9 cellular contexts compared by ENCODE assay signal in genomic region chr5:76819851-76820280, GRCh38. TPM values are rescaled to one million over a fixed set of nuclear protein-coding genes. Genes with fewer than 3 reads are reported as not detected.
DNase-seq lines count a peak whose midpoint lies in the region; ATAC-seq and TF ChIP-seq lines count a peak whose summit lies in the region.
"Had no signal": no experiment of that assay in that cellular context is flagged by ENCODE, and none has a peak within 500 bp of the region (broad histone marks: within the 10 kb centered on the region; RNA-seq: fewer than 3 reads in every experiment).

No MANE protein-coding gene starts in this region.

- H3K9me3 ChIP-seq in left ventricle myocardium inferior (replicated peaks) (peaks cover 8% of the 10 kb centered on the region), parathyroid adenoma (ENCODE audit: control insufficient read depth, low read length) (no peaks in the 10 kb centered on the region)

- no peaks in the 10 kb centered on the region for H3K79me2 ChIP-seq in parathyroid adenoma

- H3K9ac ChIP-seq in parathyroid adenoma: no peak overlapping the region

- H3K4me1 Mint-ChIP-seq in activated T-helper 1 cell treated with anti-CD3 and anti-CD28 coated beads, Interleukin-12 subunit alpha, Interleukin-12 subunit beta, Interleukin-2, Interleukin-4 antibody, amounts not matched to agents 30 ng/mL and 10 ng/mL and 1 ng/mL, durations not matched to agents 14 hours and 24 hours and 36 hours (ENCODE audit: low read depth): peaks cover 6% of the 10 kb centered on the region

- H3K4me2 ChIP-seq in parathyroid adenoma (ENCODE audit: low read length): peak overlapping the region; percentile 90

- peaks cover 2% of the 10 kb centered on the region for H3K36me3 Mint-ChIP-seq in activated T-helper 1 cell treated with anti-CD3 and anti-CD28 coated beads, Interleukin-12 subunit alpha, Interleukin-12 subunit beta, Interleukin-2, Interleukin-4 antibody, amounts not matched to agents 30 ng/mL and 10 ng/mL and 1 ng/mL, durations not matched to agents 14 hours and 24 hours and 36 hours (ENCODE audit: low read depth)

- TF ChIP-seq CTCF in left ventricle myocardium inferior (IDR thresholded peaks at IDR 0.05; ENCODE audit: borderline replicate concordance) (no peak), parathyroid adenoma (IDR thresholded peaks at IDR 0.05) (no peak)

- H3K4me3 Mint-ChIP-seq in activated T-helper 1 cell treated with anti-CD3 and anti-CD28 coated beads, Interleukin-12 subunit alpha, Interleukin-12 subunit beta, Interleukin-2, Interleukin-4 antibody, amounts not matched to agents 30 ng/mL and 10 ng/mL and 1 ng/mL, durations not matched to agents 14 hours and 24 hours and 36 hours: peak overlapping the region; percentile 24

- H3K27me3 Mint-ChIP-seq in activated T-helper 1 cell treated with anti-CD3 and anti-CD28 coated beads, Interleukin-12 subunit alpha, Interleukin-12 subunit beta, Interleukin-2, Interleukin-4 antibody, amounts not matched to agents 30 ng/mL and 10 ng/mL and 1 ng/mL, durations not matched to agents 14 hours and 24 hours and 36 hours (ENCODE audit: insufficient read depth): peaks cover 66% of the 10 kb centered on the region

- H3K4me1 ChIP-seq in left ventricle myocardium inferior: peaks cover 19% of the 10 kb centered on the region
- H3K4me1 ChIP-seq in parathyroid adenoma: no peaks in the 10 kb centered on the region

- no peak for ATAC-seq in HG03378 (IDR thresholded peaks at IDR 0.05; ENCODE audit: unreplicated experiment)

- no peaks in the 10 kb centered on the region for H3K9me3 Mint-ChIP-seq in activated T-helper 1 cell treated with anti-CD3 and anti-CD28 coated beads, Interleukin-12 subunit alpha, Interleukin-12 subunit beta, Interleukin-2, Interleukin-4 antibody, amounts not matched to agents 30 ng/mL and 10 ng/mL and 1 ng/mL, durations not matched to agents 14 hours and 24 hours and 36 hours

- H3K4me3 ChIP-seq in left ventricle myocardium inferior (peak overlapping the region; percentile 74), parathyroid adenoma (ENCODE audit: low read depth, low read length) (peak overlapping the region; percentile 62)

- peak overlapping the region; percentile 89 for H2AFZ ChIP-seq in parathyroid adenoma

- H3K27me3 ChIP-seq in left ventricle myocardium inferior (ENCODE audit: low read depth) (peaks cover 59% of the 10 kb centered on the region), parathyroid adenoma (ENCODE audit: control insufficient read depth, insufficient read depth, low read length) (no peaks in the 10 kb centered on the region)

- H3K36me3 ChIP-seq in left ventricle myocardium inferior (no peaks in the 10 kb centered on the region), parathyroid adenoma (ENCODE audit: control insufficient read depth, insufficient read depth, low read length) (no peaks in the 10 kb centered on the region)

- H3K27ac ChIP-seq in left ventricle myocardium inferior (replicated peaks) (peak overlapping the region; percentile 76), parathyroid adenoma (no peak overlapping the region)

- no peak overlapping the region for H3K27ac Mint-ChIP-seq in activated T-helper 1 cell treated with anti-CD3 and anti-CD28 coated beads, Interleukin-12 subunit alpha, Interleukin-12 subunit beta, Interleukin-2, Interleukin-4 antibody, amounts not matched to agents 30 ng/mL and 10 ng/mL and 1 ng/mL, durations not matched to agents 14 hours and 24 hours and 36 hours

- DNase-seq in ELF-1 (ENCODE audit: low read depth, low spot score): peak; percentile 69
- DNase-seq in activated T-helper 1 cell treated with anti-CD3 and anti-CD28 coated beads, Interleukin-12 subunit alpha, Interleukin-12 subunit beta, Interleukin-2, Interleukin-4 antibody, amounts not matched to agents 30 ng/mL and 10 ng/mL and 1 ng/mL, durations not matched to agents 14 hours and 24 hours and 36 hours (ENCODE audit: low spot score): no peak
- peak; percentile 18 for DNase-seq in left ventricle myocardium inferior
- no peak for DNase-seq in NCI-H526 (lab: John Stamatoyannopoulos, UW)
- no peak for DNase-seq in SW480 (ENCODE audit: low spot score)
- no peak for DNase-seq in stimulated activated CD4-positive, alpha-beta T cell treated with anti-CD3 and anti-CD28 coated beads, Interleukin-1b, Interleukin-23, amount 100 ng/mL, for 48 hours
- DNase-seq: NCI-H2081 treated with DMSO at 0.1 percent for 48 hours had no signal

- intact Hi-C loops in activated T-helper 1 cell treated with anti-CD3 and anti-CD28 coated beads, Interleukin-12 subunit alpha, Interleukin-12 subunit beta, Interleukin-2, Interleukin-4 antibody, amounts not matched to agents 30 ng/mL and 10 ng/mL and 1 ng/mL, durations not matched to agents 14 hours and 24 hours and 36 hours (cut with micrococcal nuclease): no loop called here
- intact Hi-C loops in left ventricle myocardium inferior (cut with micrococcal nuclease): no loop called here

RNA-seq across cellular contexts. Expression of gene F2RL1, which starts 1.0 kb away (rescaled TPM):
- 0.26 and 0.32 TPM in 2 replicates for total RNA-seq in activated T-helper 1 cell treated with anti-CD3 and anti-CD28 coated beads, Interleukin-12 subunit alpha, Interleukin-12 subunit beta, Interleukin-2, Interleukin-4 antibody, amounts not matched to agents 30 ng/mL and 10 ng/mL and 1 ng/mL, durations not matched to agents 14 hours and 24 hours and 36 hours
- 2.0 TPM for total RNA-seq in left ventricle myocardium inferior

RNA-seq across cellular contexts. Expression of gene S100Z, which starts 29.9 kb away (rescaled TPM):
- 0.67 and 1.5 TPM in 2 replicates for total RNA-seq in activated T-helper 1 cell treated with anti-CD3 and anti-CD28 coated beads, Interleukin-12 subunit alpha, Interleukin-12 subunit beta, Interleukin-2, Interleukin-4 antibody, amounts not matched to agents 30 ng/mL and 10 ng/mL and 1 ng/mL, durations not matched to agents 14 hours and 24 hours and 36 hours
- total RNA-seq in left ventricle myocardium inferior: not detected

Comparison
In these comparisons a context has a peak if more than half of its experiments do, and no peak if none do; other contexts are left out.
1. DNase-seq: peak in ELF-1 (single experiment) and left ventricle myocardium inferior (single experiment); none in activated T-helper 1 cell treated with anti-CD3 and anti-CD28 coated beads, Interleukin-12 subunit alpha, Interleukin-12 subunit beta, Interleukin-2, Interleukin-4 antibody, amounts not matched to agents 30 ng/mL and 10 ng/mL and 1 ng/mL, durations not matched to agents 14 hours and 24 hours and 36 hours (single experiment), NCI-H526 (0 of 2), SW480 (single experiment) and stimulated activated CD4-positive, alpha-beta T cell treated with anti-CD3 and anti-CD28 coated beads, Interleukin-1b, Interleukin-23, amount 100 ng/mL, for 48 hours (single experiment).